In the genomic region with DNA sequence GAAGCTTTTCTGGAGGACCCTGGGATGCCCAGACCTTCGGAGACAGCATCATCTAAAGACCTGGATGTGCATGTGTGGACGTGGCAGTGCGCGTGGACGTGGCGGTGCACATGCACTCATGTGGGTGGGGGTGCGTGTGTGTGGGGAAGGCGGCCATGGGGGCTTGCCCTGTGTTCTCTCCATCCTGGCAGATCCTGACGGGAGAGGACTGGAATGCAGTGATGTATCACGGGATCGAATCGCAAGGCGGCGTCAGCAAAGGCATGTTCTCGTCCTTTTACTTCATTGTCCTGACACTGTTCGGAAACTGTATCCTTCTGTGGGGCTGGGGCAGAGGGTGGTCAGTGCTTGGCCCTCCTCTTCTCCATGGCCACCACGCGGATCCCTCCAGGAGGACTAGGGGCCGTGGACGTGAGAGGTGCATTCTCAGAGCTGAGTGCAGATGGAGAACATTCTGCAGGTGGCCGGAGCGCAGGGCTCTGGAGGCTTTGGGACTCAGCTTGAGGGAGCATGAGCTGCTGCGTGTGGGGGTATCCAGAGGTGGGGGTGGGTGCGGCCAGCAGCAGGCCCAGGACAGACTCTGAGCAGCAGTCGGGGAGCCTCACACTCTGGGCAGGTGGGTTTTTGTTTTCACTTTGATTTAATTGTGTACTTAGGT, we compare ENCODE assay signal across 16 cellular contexts.
"Had no signal": no experiment of that assay in that cellular context is flagged by ENCODE, and none has a peak within 500 bp of the region (broad histone marks: within the 10 kb centered on the region; RNA-seq: fewer than 3 reads in every experiment).

No MANE protein-coding gene starts in this region.

- H3K36me3 ChIP-seq: cardiac muscle cell, colonic mucosa, heart right ventricle, thoracic aorta, vagina had no signal

- H3K27ac ChIP-seq: cardiac muscle cell, colonic mucosa, heart right ventricle, thoracic aorta, vagina had no signal

- H3K4me3 ChIP-seq: cardiac muscle cell, colonic mucosa, heart right ventricle, mucosa of descending colon, thoracic aorta, vagina had no signal

- ATAC-seq: activated CD4-positive, CD25-positive, alpha-beta regulatory T cell treated with anti-CD3 and anti-CD28 coated beads, Interleukin-2, amount 50 U/mL, for 24 hours; heart right ventricle; mucosa of descending colon; naive thymus-derived CD8-positive, alpha-beta T cell had no signal

- H3K4me1 ChIP-seq: colonic mucosa, heart right ventricle, vagina had no signal

- H3K9me3 Mint-ChIP-seq: activated naive CD4-positive, alpha-beta T cell treated with anti-CD3 and anti-CD28 coated beads, Interleukin-2, amount 10 ng/mL, durations not matched to agents 7 days and 5 days; activated T-helper 1 cell treated with anti-CD3 and anti-CD28 coated beads, Interleukin-12 subunit alpha, Interleukin-12 subunit beta, Interleukin-2, Interleukin-4 antibody, amounts not matched to agents 30 ng/mL and 10 ng/mL and 1 ng/mL, durations not matched to agents 14 hours and 24 hours and 36 hours; stimulated activated naive CD8-positive, alpha-beta T cell treated with anti-CD3 and anti-CD28 coated beads, Interleukin-15, Interleukin-2, amounts not matched to agents 100 ng/mL and 50 ng/mL, for 24 hours had no signal

- DNase-seq: activated naive CD4-positive, alpha-beta T cell treated with anti-CD3 and anti-CD28 coated beads, Interleukin-2, amount 10 ng/mL, durations not matched to agents 7 days and 5 days; colonic mucosa; effector CD8-positive, alpha-beta T cell; mammary epithelial cell; mucosa of descending colon; stimulated activated CD4-positive, alpha-beta T cell treated with anti-CD3 and anti-CD28 coated beads, Interleukin-4, amount 100 ng/mL, for 1 hour; stimulated activated CD8-positive, alpha-beta memory T cell treated with anti-CD3 and anti-CD28 coated beads, Interleukin-4, amount 100 ng/mL, for 48 hours; T-helper 2 cell had no signal

- H3K36me3 Mint-ChIP-seq: activated naive CD4-positive, alpha-beta T cell treated with anti-CD3 and anti-CD28 coated beads, Interleukin-2, amount 10 ng/mL, durations not matched to agents 7 days and 5 days; naive thymus-derived CD8-positive, alpha-beta T cell had no signal

- H3K4me1 Mint-ChIP-seq: activated naive CD4-positive, alpha-beta T cell treated with anti-CD3 and anti-CD28 coated beads, Interleukin-2, amount 10 ng/mL, durations not matched to agents 7 days and 5 days had no signal

- H3K27me3 ChIP-seq: cardiac muscle cell, colonic mucosa, vagina had no signal

- H3K27ac Mint-ChIP-seq: activated naive CD4-positive, alpha-beta T cell treated with anti-CD3 and anti-CD28 coated beads, Interleukin-2, amount 10 ng/mL, durations not matched to agents 7 days and 5 days; activated T-helper 1 cell treated with anti-CD3 and anti-CD28 coated beads, Interleukin-12 subunit alpha, Interleukin-12 subunit beta, Interleukin-2, Interleukin-4 antibody, amounts not matched to agents 30 ng/mL and 10 ng/mL and 1 ng/mL, durations not matched to agents 14 hours and 24 hours and 36 hours; naive thymus-derived CD8-positive, alpha-beta T cell; stimulated activated naive CD8-positive, alpha-beta T cell treated with anti-CD3 and anti-CD28 coated beads, Interleukin-15, Interleukin-2, amounts not matched to agents 100 ng/mL and 50 ng/mL, for 24 hours had no signal

- H3K4me3 Mint-ChIP-seq: activated naive CD4-positive, alpha-beta T cell treated with anti-CD3 and anti-CD28 coated beads, Interleukin-2, amount 10 ng/mL, durations not matched to agents 7 days and 5 days; activated T-helper 1 cell treated with anti-CD3 and anti-CD28 coated beads, Interleukin-12 subunit alpha, Interleukin-12 subunit beta, Interleukin-2, Interleukin-4 antibody, amounts not matched to agents 30 ng/mL and 10 ng/mL and 1 ng/mL, durations not matched to agents 14 hours and 24 hours and 36 hours; naive thymus-derived CD8-positive, alpha-beta T cell; stimulated activated naive CD8-positive, alpha-beta T cell treated with anti-CD3 and anti-CD28 coated beads, Interleukin-15, Interleukin-2, amounts not matched to agents 100 ng/mL and 50 ng/mL, for 24 hours had no signal

- H3K9me3 ChIP-seq: colonic mucosa, heart right ventricle, mucosa of descending colon, thoracic aorta, vagina had no signal
